Comparison of ENCODE assay signal across 8 cellular contexts in genomic region chr3:50502584-50503423, GRCh38. TPM values are rescaled to one million over a fixed set of nuclear protein-coding genes. Genes with fewer than 3 reads are reported as not detected.
DNase-seq lines count a peak whose midpoint lies in the region; ATAC-seq and TF ChIP-seq lines count a peak whose summit lies in the region.

No MANE protein-coding gene starts in this region.

- no peak for TF ChIP-seq EP300 in neural cell (conservative IDR thresholded peaks at IDR 0.05; ENCODE audit: poor library complexity, severe bottlenecking)

- H3K4me2 ChIP-seq in neural cell (ENCODE audit: low read length) = peak overlapping the region; percentile 89

- H3K36me3 Mint-ChIP-seq in CD14-positive monocyte = no peaks in the 10 kb centered on the region

- H3F3A ChIP-seq in neural cell (ENCODE audit: insufficient read depth, low read length, poor library complexity, severe bottlenecking) = no peaks in the 10 kb centered on the region

- DNase-seq in CD14-positive monocyte (ENCODE audit: low spot score) = no peak
- DNase-seq in Jurkat, Clone E6-1 (ENCODE audit: low read depth, low spot score) = no peak
- DNase-seq in DMS53 treated with DMSO at 0.1 percent for 48 hours (lab: John Stamatoyannopoulos, UW; ENCODE audit: unreplicated experiment) = no peak
- DNase-seq in ACHN = no peak
- DNase-seq in SK-N-DZ (ENCODE audit: low spot score) = no peak

- H3K27ac ChIP-seq in ectodermal cell (ENCODE audit: insufficient read depth, low read depth, low read length, poor library complexity, severe bottlenecking) (no peak overlapping the region), neural cell (ENCODE audit: low read length) (no peak overlapping the region)

- intact Hi-C loops in CD14-positive monocyte (cut with micrococcal nuclease) = no loop called here

- H3K4me1 ChIP-seq in ectodermal cell (ENCODE audit: control insufficient read depth, insufficient read depth, low read length) = peaks cover 16% of the 10 kb centered on the region

- H3K36me3 ChIP-seq in ectodermal cell (ENCODE audit: control insufficient read depth, insufficient read depth, low read length) (no peaks in the 10 kb centered on the region), neural cell (ENCODE audit: insufficient read depth, low read length) (no peaks in the 10 kb centered on the region)

- WGBS in ectodermal cell, 2 experiments = 1 to 2% methylated on average over 79 of the region's 79 CpGs

- no peak for TF ChIP-seq CTCF in CD14-positive monocyte (IDR thresholded peaks at IDR 0.05)
- TF ChIP-seq CTCF in neural cell (IDR thresholded peaks at IDR 0.05; ENCODE audit: poor library complexity, severe bottlenecking) = peak; percentile 42

- H3K27ac Mint-ChIP-seq in CD14-positive monocyte = no peak overlapping the region

- ATAC-seq in HG03565 (IDR thresholded peaks at IDR 0.05; ENCODE audit: unreplicated experiment) = no peak

- peak overlapping the region; percentile 39 for H3K4me3 ChIP-seq in Jurkat, Clone E6-1 (ENCODE audit: low read length)
- H3K4me3 ChIP-seq in ectodermal cell (ENCODE audit: insufficient read depth, low read depth, low read length) = peak overlapping the region; percentile 53
- H3K4me3 ChIP-seq in neural cell (ENCODE audit: low read length) = peak overlapping the region; percentile 84

- peak; percentile 34 for TF ChIP-seq RAD21 in neural cell (conservative IDR thresholded peaks at IDR 0.05)

- H3K27me3 ChIP-seq in ectodermal cell (ENCODE audit: control insufficient read depth, insufficient read depth, low read length, poor library complexity, severe bottlenecking) (peaks cover 33% of the 10 kb centered on the region), neural cell (ENCODE audit: insufficient read depth, low read depth, low read length) (no peaks in the 10 kb centered on the region)

- H2AFZ ChIP-seq in neural cell (ENCODE audit: low read depth, low read length) = no peak overlapping the region

- H3K27me3 Mint-ChIP-seq in CD14-positive monocyte (ENCODE audit: low read depth in 3 of 3) = peaks cover 47 to 56% (median 56%) of the 10 kb centered on the region in 3 donors

- H3K9me2 ChIP-seq in neural cell (ENCODE audit: insufficient read depth, low read length) = no peaks in the 10 kb centered on the region

- H4K20me1 ChIP-seq in neural cell (ENCODE audit: insufficient read depth) = no peaks in the 10 kb centered on the region

- H3K79me2 ChIP-seq in neural cell (replicated peaks; ENCODE audit: insufficient read depth, low read length) = peaks cover 2% of the 10 kb centered on the region

- no peaks in the 10 kb centered on the region for H3K9me3 ChIP-seq in ectodermal cell (ENCODE audit: control insufficient read depth, low read length)
- no peaks in the 10 kb centered on the region for H3K9me3 ChIP-seq in neural cell (ENCODE audit: low read length)

- H3K4me3 Mint-ChIP-seq in CD14-positive monocyte = peak overlapping the region; percentile 55 to 71

- in situ Hi-C loops in ACHN (cut with HindIII; ENCODE audit: low pct_ligation_motif_present, low pct_unique_long_range_greater_than_20kb, low sequenced_read_pairs) = no loop called here

- peaks cover 5% of the 10 kb centered on the region for H3K4me1 Mint-ChIP-seq in CD14-positive monocyte

- peaks cover 0 to 3% (median 0%) of the 10 kb centered on the region in 7 donors for H3K9me3 Mint-ChIP-seq in CD14-positive monocyte

- H3K9ac ChIP-seq in neural cell (ENCODE audit: low read length) = peak overlapping the region; percentile 70

TF ChIP-seq in neural cell, 6 proteins besides CTCF, POLR2A, EP300 and RAD21:
- TF ChIP-seq POLR2AphosphoS5 (IDR thresholded peaks at IDR 0.05) (no peak), TAF1 (IDR thresholded peaks at IDR 0.05; ENCODE audit: low read depth) (no peak), SMC3 (conservative IDR thresholded peaks at IDR 0.05; ENCODE audit: poor library complexity) (peak; percentile 32)

RNA-seq across cellular contexts. Expression of gene CACNA2D2, which starts 0.6 kb away (rescaled TPM):
- polyA plus RNA-seq in CD14-positive monocyte (under 1 TPM in 1 of 2 donors, not detected in 1; 0.09 TPM), neural cell (7.8 and 11.4 TPM in 2 replicates)
- polyA plus RNA-seq in Jurkat, Clone E6-1 (2012; ENCODE audit: insufficient read depth, insufficient read length) = 2.5 TPM
- polyA plus RNA-seq in ectodermal cell (2013, experiment 1 of 4) = 19.5 TPM
- polyA plus RNA-seq in ectodermal cell (2013, experiment 2 of 4) = 18.9 TPM
- polyA plus RNA-seq in ectodermal cell (2013, experiment 3 of 4) = 16.8 TPM
- 19.1 TPM for polyA plus RNA-seq in ectodermal cell (2013, experiment 4 of 4)
- polyA minus RNA-seq in neural cell = 17.5 and 21.0 TPM in 2 replicates
- polyA plus RNA-seq in SK-N-DZ (2014; cell fraction: cytosol; rRNA removed) = 1.4 and 1.7 TPM in 2 replicates
- 2.3 and 4.2 TPM in 2 replicates for polyA plus RNA-seq in SK-N-DZ (2014; cell fraction: nucleus; rRNA removed)
